Comparison of ENCODE assay signal across 8 cellular contexts in genomic region chr14:77099425-77100167, GRCh38. TPM values are rescaled to one million over a fixed set of nuclear protein-coding genes. Genes with fewer than 3 reads are reported as not detected.
DNase-seq lines count a peak whose midpoint lies in the region; ATAC-seq, FAIRE-seq and TF ChIP-seq lines count a peak whose summit lies in the region.

No MANE protein-coding gene starts in this region.

- DNase-seq in EH (ENCODE audit: low read depth) (peak; percentile 88), NB4 (ENCODE audit: low read depth) (peak; percentile 20), astrocyte (ENCODE audit: low read depth) (peak; percentile 58), left lung (no peak), thoracic aorta (ENCODE audit: low spot score) (no peak), COLO668 (lab: John Stamatoyannopoulos, UW; ENCODE audit: unreplicated experiment) (no peak), NCI-H345 treated with DMSO at 0.1 percent for 48 hours (lab: John Stamatoyannopoulos, UW; ENCODE audit: unreplicated experiment) (no peak)

- peaks cover 46% of the 10 kb centered on the region for H3K79me2 ChIP-seq in astrocyte (ENCODE audit: insufficient read depth, low read length)

- H3K9me3 ChIP-seq in astrocyte (ENCODE audit: insufficient read depth, low read depth, low read length) (no peaks in the 10 kb centered on the region), left lung (no peaks in the 10 kb centered on the region), thoracic aorta (no peaks in the 10 kb centered on the region)

- no peaks in the 10 kb centered on the region for H3K27me3 Mint-ChIP-seq in astrocyte (ENCODE audit: low read depth, unreplicated experiment)

- peak overlapping the region; percentile 98 for H3K9ac ChIP-seq in astrocyte (ENCODE audit: low read length)

- H4K20me1 ChIP-seq in astrocyte (ENCODE audit: insufficient read depth, low read length), result peaks cover 6% of the 10 kb centered on the region

- ATAC-seq in left lung, result no peak
- no peak for ATAC-seq in thoracic aorta (ENCODE audit: insufficient number of reproducible peaks, low FRiP score, low read depth)
- no peak for ATAC-seq in GM21786 (IDR thresholded peaks at IDR 0.05; ENCODE audit: unreplicated experiment)

- no peak for TF ChIP-seq POLR2A in NB4 (IDR thresholded peaks at IDR 0.05; ENCODE audit: extremely low read depth, insufficient read length)

- H3K4me3 ChIP-seq in NB4 (ENCODE audit: low read depth, low read length), result peak overlapping the region; percentile 90
- H3K4me3 ChIP-seq in astrocyte (ENCODE audit: insufficient read depth, low read depth, low read length), result no peak overlapping the region
- peak overlapping the region in 1 of 2 donors; percentile 70 for H3K4me3 ChIP-seq in left lung
- H3K4me3 ChIP-seq in thoracic aorta, result peak overlapping the region; percentile 96

- peak overlapping the region; percentile 86 for H3K4me3 Mint-ChIP-seq in astrocyte (ENCODE audit: unreplicated experiment)

- H3K36me3 Mint-ChIP-seq in astrocyte (ENCODE audit: low read depth, unreplicated experiment), result no peaks in the 10 kb centered on the region

- intact Hi-C loops in left lung (cut with DNase I), result no loop called here

- H3K27me3 ChIP-seq in astrocyte (ENCODE audit: insufficient read depth, low read length) (no peaks in the 10 kb centered on the region), left lung (no peaks in the 10 kb centered on the region), thoracic aorta (replicated peaks; ENCODE audit: insufficient read depth) (no peaks in the 10 kb centered on the region)

- no peaks in the 10 kb centered on the region for H3K36me3 ChIP-seq in astrocyte (ENCODE audit: insufficient read depth, low read length)
- peaks cover 0 to 4% of the 10 kb centered on the region in 2 donors for H3K36me3 ChIP-seq in left lung
- no peaks in the 10 kb centered on the region for H3K36me3 ChIP-seq in thoracic aorta

- no peak for FAIRE-seq in astrocyte (lab: Jason Lieb, UNC)

- TF ChIP-seq CTCF in NB4 (IDR thresholded peaks at IDR 0.05; ENCODE audit: low read depth, low read length), result no peak
- TF ChIP-seq CTCF in astrocyte (IDR thresholded peaks at IDR 0.05; ENCODE audit: insufficient read depth, low read depth, low read length), result no peak
- no peak for TF ChIP-seq CTCF in left lung (IDR thresholded peaks at IDR 0.05)
- TF ChIP-seq CTCF in thoracic aorta (IDR thresholded peaks at IDR 0.05), result no peak

- H3K27ac Mint-ChIP-seq in astrocyte (ENCODE audit: unreplicated experiment), result no peak overlapping the region

- H3K4me1 ChIP-seq in astrocyte (ENCODE audit: insufficient read depth, low read length) (peaks cover 22% of the 10 kb centered on the region), left lung (peaks cover 10 to 41% of the 10 kb centered on the region in 2 donors), thoracic aorta (ENCODE audit: control insufficient read depth in 1 of 2, low read depth in 2 of 2) (peaks cover 44 to 64% of the 10 kb centered on the region in 2 donors)

- H3K27ac ChIP-seq in astrocyte (ENCODE audit: low read depth, low read length), result no peak overlapping the region
- peak overlapping the region; percentile 97 for H3K27ac ChIP-seq in left lung
- H3K27ac ChIP-seq in thoracic aorta, result peak overlapping the region; percentile 98

- H2AFZ ChIP-seq in astrocyte (ENCODE audit: low read depth, low read length), result no peak overlapping the region

- H3K9me3 Mint-ChIP-seq in astrocyte (ENCODE audit: unreplicated experiment), result no peaks in the 10 kb centered on the region

- H3K4me2 ChIP-seq in astrocyte (ENCODE audit: low read length), result peak overlapping the region; percentile 97

- H3K4me1 Mint-ChIP-seq in astrocyte (ENCODE audit: low read depth, unreplicated experiment), result peaks cover 20% of the 10 kb centered on the region

RNA-seq across cellular contexts. Expression of gene CIPC, which starts 1.5 kb away (rescaled TPM):
- total RNA-seq in astrocyte (16.7 and 20.2 TPM in 2 replicates), left lung (10 to 100 TPM; 18.6 to 19.8 TPM), thoracic aorta (10 to 100 TPM; 38.3 to 44.4 TPM)

RNA-seq across cellular contexts. Expression of gene ZDHHC22, which starts 42.0 kb away (rescaled TPM):
- total RNA-seq in astrocyte (0.50 and 0.52 TPM in 2 replicates), left lung (not detected), thoracic aorta (not detected)

Comparison
In these comparisons a context has a peak if more than half of its experiments do, and no peak if none do; other contexts are left out.
1. DNase-seq: peak in EH (single experiment), NB4 (single experiment) and astrocyte (single experiment); none in left lung (0 of 2), thoracic aorta (single experiment), COLO668 (single experiment) and NCI-H345 treated with DMSO at 0.1 percent for 48 hours (single experiment).